Comparison of ENCODE assay signal across 11 cellular contexts in genomic region chr2:231189571-231190495, GRCh38. TPM values are rescaled to one million over a fixed set of nuclear protein-coding genes. Genes with fewer than 3 reads are reported as not detected.
DNase-seq lines count a peak whose midpoint lies in the region; ATAC-seq, FAIRE-seq and TF ChIP-seq lines count a peak whose summit lies in the region.
"Had no signal": no experiment of that assay in that cellular context is flagged by ENCODE, and none has a peak within 500 bp of the region (broad histone marks: within the 10 kb centered on the region; RNA-seq: fewer than 3 reads in every experiment).

No MANE protein-coding gene starts in this region.

- FAIRE-seq in H1 (lab: Jason Lieb, UNC): peak; percentile 24
- FAIRE-seq: G401.6 had no signal

- H4K91ac ChIP-seq in H1 (replicated peaks; ENCODE audit: insufficient read length, low read length): peak overlapping the region; percentile 96

- H2BK5ac ChIP-seq in H1 (ENCODE audit: low read depth, low read length): peak overlapping the region; percentile 92

- peak overlapping the region; percentile 88 for H2BK120ac ChIP-seq in H1 (replicated peaks; ENCODE audit: low read depth, low read length)

- peak overlapping the region; percentile 58 to 71; a peak in 3 of 4 replicates for H3K4me2 ChIP-seq in H1 (ENCODE audit: insufficient read depth in 1 of 2, low read depth in 2 of 2, low read length in 2 of 2)

- H3K4ac ChIP-seq in H1 (replicated peaks; ENCODE audit: insufficient read length, low read depth, low read length): peak overlapping the region; percentile 61

- H3K27me3 ChIP-seq in H1 (replicated peaks in 1 of 4; ENCODE audit: control insufficient read depth in 3 of 4, extremely low read depth in 1 of 4, insufficient read depth in 3 of 4, low read length in 3 of 4) (no peaks in the 10 kb centered on the region), lower lobe of right lung (ENCODE audit: low read depth) (no peaks in the 10 kb centered on the region), stomach smooth muscle (ENCODE audit: control insufficient read depth in 1 of 2, insufficient read depth in 2 of 2, low read length in 2 of 2) (no peaks in the 10 kb centered on the region)

- H3K36me3 Mint-ChIP-seq in progenitor cell of endocrine pancreas (ENCODE audit: insufficient read depth): no peaks in the 10 kb centered on the region
- H3K36me3 Mint-ChIP-seq in activated CD4-positive, alpha-beta T cell treated with anti-CD3 and anti-CD28 coated beads for 36 hours (ENCODE audit: low read depth): no peaks in the 10 kb centered on the region

- no peak for TF ChIP-seq RAD21 in H1 (IDR thresholded peaks at IDR 0.05 in 1 of 2, conservative IDR thresholded peaks at IDR 0.05 in 1 of 2; ENCODE audit: low read depth in 2 of 2, low read length in 2 of 2)

- no peak for TF ChIP-seq EP300 in H1 (IDR thresholded peaks at IDR 0.05; ENCODE audit: borderline replicate concordance in 1 of 2, low read depth in 2 of 2, low read length in 2 of 2)

- no peak for TF ChIP-seq POLR2A in H1 (IDR thresholded peaks at IDR 0.05; ENCODE audit: control extremely low read depth in 1 of 2, low read depth in 2 of 2, low read length in 2 of 2)

- H2BK20ac ChIP-seq in H1 (ENCODE audit: low read length): peak overlapping the region; percentile 99; the same call in 1 of the 2 replicates

- H3K23ac ChIP-seq in H1 (ENCODE audit: insufficient read length): no peak overlapping the region

- H3K27ac ChIP-seq in H1 (ENCODE audit: low read depth, low read length): no peak overlapping the region
- H3K27ac ChIP-seq in lower lobe of right lung: peak overlapping the region; percentile 90
- peak overlapping the region; percentile 60 for H3K27ac ChIP-seq in stomach smooth muscle (ENCODE audit: low read length)

- ATAC-seq in lower lobe of right lung: peak; percentile 80 to 82
- no peak for ATAC-seq in HG03442 (IDR thresholded peaks at IDR 0.05; ENCODE audit: unreplicated experiment)
- ATAC-seq in activated CD4-positive, alpha-beta T cell treated with anti-CD3 and anti-CD28 coated beads for 36 hours: no peak

- H3K4me1 ChIP-seq in H1 (replicated peaks in 1 of 4; ENCODE audit: control insufficient read depth in 3 of 4, insufficient read depth in 4 of 4, low read length in 3 of 4) (peaks cover 0 to 16% (median 10%) of the 10 kb centered on the region in 4 experiments; a peak in 6 of 7 replicates), lower lobe of right lung (peaks cover 50% of the 10 kb centered on the region), stomach smooth muscle (ENCODE audit: control insufficient read depth, insufficient read depth, low read length) (peaks cover 14% of the 10 kb centered on the region)

- H4K20me1 ChIP-seq in H1 (replicated peaks in 1 of 2; ENCODE audit: control insufficient read depth in 1 of 2, insufficient read depth in 2 of 2, low read length in 2 of 2): no peaks in the 10 kb centered on the region

- WGBS in H1 (ENCODE audit: extremely low coverage in 1 of 2, insufficient coverage in 1 of 2, insufficient read length in 1 of 2, insufficient replicate concordance in 2 of 2, low coverage in 1 of 2, low lambda C conversion rate in 2 of 2, missing lambda C conversion rate in 1 of 2), 2 experiments: 63% methylated on average over 21 of the region's 22 CpGs; no CpG with 5 or more reads in 1 of the 2 experiments

- H3K14ac ChIP-seq in H1 (ENCODE audit: insufficient read length): no peak overlapping the region

- H3K56ac ChIP-seq in H1 (replicated peaks; ENCODE audit: insufficient read length, low read depth, low read length): no peak overlapping the region

- no peak overlapping the region for H3K9ac ChIP-seq in H1 (replicated peaks in 1 of 4; ENCODE audit: extremely low read depth in 1 of 4, low read depth in 3 of 4, low read length in 3 of 4)
- peak overlapping the region; percentile 13 to 28 for H3K9ac ChIP-seq in stomach smooth muscle (ENCODE audit: low read length in 2 of 2)

- H2BK12ac ChIP-seq in H1 (ENCODE audit: low read depth, low read length): peak overlapping the region; percentile 97; the same call in 1 of the 2 replicates

- H3K4me3 Mint-ChIP-seq in progenitor cell of endocrine pancreas (ENCODE audit: low read depth): no peak overlapping the region
- H3K4me3 Mint-ChIP-seq in activated CD4-positive, alpha-beta T cell treated with anti-CD3 and anti-CD28 coated beads for 36 hours: no peak overlapping the region

- peaks cover 35% of the 10 kb centered on the region for H3K27me3 Mint-ChIP-seq in progenitor cell of endocrine pancreas
- peaks cover 12% of the 10 kb centered on the region for H3K27me3 Mint-ChIP-seq in activated CD4-positive, alpha-beta T cell treated with anti-CD3 and anti-CD28 coated beads for 36 hours

- H2AFZ ChIP-seq in H1 (ENCODE audit: low read length): peak overlapping the region; percentile 78

- peak overlapping the region; percentile 46; the same call in 1 of the 2 replicates for H2AK5ac ChIP-seq in H1 (ENCODE audit: low read depth, low read length)

- H3K18ac ChIP-seq in H1 (ENCODE audit: extremely low read depth, low read length): peak overlapping the region; percentile 80

- CTCF ChIA-PET in H1 (lab: Charles Lee; ENCODE audit: partially characterized antibody): interaction anchor here (0.6 to 3.3 kb wide), 14 partner anchors 10 to 262 kb away, joined by 3 to 17 read pairs (median 4); no protein-coding TSS in a partner anchor
- CTCF ChIA-PET in activated CD4-positive, alpha-beta T cell treated with anti-CD3 and anti-CD28 coated beads for 36 hours (lab: Charles Lee): interaction anchor here (1.2 kb wide), 2 partner anchors 17 to 18 kb away, joined by 3 read pairs; no protein-coding TSS in a partner anchor

- intact Hi-C loops in lower lobe of right lung (cut with DNase I): no loop called here
- intact Hi-C loops in activated CD4-positive, alpha-beta T cell treated with anti-CD3 and anti-CD28 coated beads for 36 hours (cut with DNase I, micrococcal nuclease): no loop called here

- H3K4me1 Mint-ChIP-seq in progenitor cell of endocrine pancreas (ENCODE audit: low read depth): no peaks in the 10 kb centered on the region
- H3K4me1 Mint-ChIP-seq in activated CD4-positive, alpha-beta T cell treated with anti-CD3 and anti-CD28 coated beads for 36 hours: no peaks in the 10 kb centered on the region

- POLR2A ChIA-PET in H1 (lab: Charles Lee; ENCODE audit: partially characterized antibody): interaction anchor here (0.5 to 2.3 kb wide), 6 partner anchors 10 to 263 kb away, joined by 3 to 6 read pairs (median 4); no protein-coding TSS in a partner anchor
- POLR2A ChIA-PET in activated CD4-positive, alpha-beta T cell treated with anti-CD3 and anti-CD28 coated beads for 36 hours (lab: Charles Lee): no interaction called here

- TF ChIP-seq CTCF in H1 (IDR thresholded peaks at IDR 0.05; ENCODE audit: control extremely low read depth in 1 of 3, insufficient read depth in 1 of 3, low read depth in 1 of 3, low read length in 3 of 3) (no peak), lower lobe of right lung (IDR thresholded peaks at IDR 0.05) (no peak), progenitor cell of endocrine pancreas (IDR thresholded peaks at IDR 0.05; ENCODE audit: unreplicated experiment) (no peak)

- DNase-seq in LHCN-M2 (ENCODE audit: low read depth) (peak; percentile 71), H1 (ENCODE audit: low read depth in 1 of 2, low spot score in 2 of 2) (no peak), lower lobe of right lung (peak; percentile 69), progenitor cell of endocrine pancreas (ENCODE audit: low spot score, unreplicated experiment) (no peak), NCI-H2107 treated with DMSO at 0.1 percent for 48 hours (lab: John Stamatoyannopoulos, UW; ENCODE audit: unreplicated experiment) (no peak)
- no peak for DNase-seq in activated CD4-positive, alpha-beta T cell treated with anti-CD3 and anti-CD28 coated beads for 36 hours
- DNase-seq: activated CD4-positive, CD25-positive, alpha-beta regulatory T cell treated with anti-CD3 and anti-CD28 coated beads, Interleukin-2, amount 50 U/mL, for 72 hours; NCI-H524 treated with DMSO at 0.1 percent for 48 hours had no signal

- no peaks in the 10 kb centered on the region for H3K23me2 ChIP-seq in H1 (ENCODE audit: low read depth, low read length)

- no peaks in the 10 kb centered on the region for H3K79me1 ChIP-seq in H1 (ENCODE audit: low read depth, low read length)

- H3K9me3 Mint-ChIP-seq in progenitor cell of endocrine pancreas (ENCODE audit: low read depth): no peaks in the 10 kb centered on the region
- H3K9me3 Mint-ChIP-seq in activated CD4-positive, alpha-beta T cell treated with anti-CD3 and anti-CD28 coated beads for 36 hours (ENCODE audit: low read depth): no peaks in the 10 kb centered on the region

- H3K4me3 ChIP-seq in H1 (ENCODE audit: extremely low read depth in 1 of 4, insufficient read depth in 2 of 4, low read depth in 3 of 4, low read length in 4 of 4) (peak overlapping the region in 1 of 4 experiments; percentile 54; a peak in 2 of 8 replicates), lower lobe of right lung (peak overlapping the region; percentile 50), stomach smooth muscle (ENCODE audit: low read length in 2 of 2) (peak overlapping the region in 1 of 2 donors; percentile 60)

- H3K27ac Mint-ChIP-seq in progenitor cell of endocrine pancreas: no peak overlapping the region
- no peak overlapping the region for H3K27ac Mint-ChIP-seq in activated CD4-positive, alpha-beta T cell treated with anti-CD3 and anti-CD28 coated beads for 36 hours

- peak overlapping the region; percentile 93; the same call in 1 of the 2 replicates for H4K8ac ChIP-seq in H1 (ENCODE audit: extremely low read depth, insufficient read depth, low read length)

- H2BK15ac ChIP-seq in H1 (ENCODE audit: low read length): peak overlapping the region; percentile 99

- H3K79me2 ChIP-seq in H1 (ENCODE audit: control insufficient read depth in 1 of 2, insufficient read depth in 2 of 2, low read length in 2 of 2): no peaks in the 10 kb centered on the region

- H3K9me3 ChIP-seq in H1 (ENCODE audit: insufficient read depth in 2 of 2, low read depth in 1 of 2, low read length in 1 of 2) (no peaks in the 10 kb centered on the region), lower lobe of right lung (no peaks in the 10 kb centered on the region), stomach smooth muscle (ENCODE audit: control insufficient read depth in 2 of 2, low read length in 2 of 2) (no peaks in the 10 kb centered on the region)

- H4K5ac ChIP-seq in H1 (ENCODE audit: insufficient read length, low read depth, low read length): peak overlapping the region; percentile 17

- no peaks in the 10 kb centered on the region for H3K36me3 ChIP-seq in H1 (ENCODE audit: control insufficient read depth in 2 of 4, insufficient read depth in 4 of 4, low read length in 3 of 4)
- no peaks in the 10 kb centered on the region for H3K36me3 ChIP-seq in lower lobe of right lung
- no peaks in the 10 kb centered on the region for H3K36me3 ChIP-seq in stomach smooth muscle (ENCODE audit: control insufficient read depth in 2 of 2, insufficient read depth in 2 of 2, low read length in 2 of 2)

RNA-seq across cellular contexts. Expression of gene ARMC9, which starts 8.6 kb away (rescaled TPM):
- total RNA-seq in LHCN-M2 (2014; rRNA removed): 37.7 and 39.8 TPM in 2 replicates
- polyA plus RNA-seq in LHCN-M2 (2012): 55.3 TPM
- 33.0 and 36.1 TPM in 2 replicates for total RNA-seq in H1 (2021; fragmentation: NEBNext Ultra II Directional; extraction: Animal tissue kit (Norgen Biotek cat#: 25700))
- polyA plus RNA-seq in H1 (2011; rRNA removed): 17.6 and 23.2 TPM in 2 replicates
- 33.4 TPM for polyA plus RNA-seq in H1 (2011; cell fraction: cytosol; rRNA removed)
- polyA plus RNA-seq in H1 (2011; cell fraction: nucleus; rRNA removed): 36.4 TPM
- 21.9 to 31.6 TPM (median 26.4 TPM) in 4 replicates for polyA plus RNA-seq in H1 (2012, experiment 1 of 2)
- 10.4 TPM for polyA plus RNA-seq in H1 (2012, experiment 2 of 2)
- polyA plus RNA-seq in H1 (2013, experiment 1 of 2): 18.3 TPM
- polyA plus RNA-seq in H1 (2013, experiment 2 of 2): 18.4 TPM
- polyA minus RNA-seq in H1 (2011; rRNA and poly(A)+ RNA removed): 65.7 and 72.1 TPM in 2 replicates
- 23.5 TPM for polyA minus RNA-seq in H1 (2011; cell fraction: cytosol; rRNA and poly(A)+ RNA removed)
- 48.2 TPM for polyA minus RNA-seq in H1 (2011; cell fraction: nucleus; rRNA and poly(A)+ RNA removed)
- 43.1 TPM for total RNA-seq in lower lobe of right lung
- 40.8 and 41.3 TPM in 2 replicates for total RNA-seq in progenitor cell of endocrine pancreas
- 1 to 10 TPM; 2.3 to 2.5 TPM for total RNA-seq in activated CD4-positive, alpha-beta T cell treated with anti-CD3 and anti-CD28 coated beads for 36 hours

Comparison
In these comparisons a context has a peak if more than half of its experiments do, and no peak if none do; other contexts are left out.
1. DNase-seq: peak in LHCN-M2 (single experiment) and lower lobe of right lung (single experiment); none in H1 (0 of 2), progenitor cell of endocrine pancreas (single experiment), NCI-H2107 treated with DMSO at 0.1 percent for 48 hours (single experiment) and activated CD4-positive, alpha-beta T cell treated with anti-CD3 and anti-CD28 coated beads for 36 hours (single experiment).
2. H3K9ac ChIP-seq: peak in stomach smooth muscle (2 of 2); none in H1 (0 of 4).
3. ATAC-seq: peak in lower lobe of right lung (2 of 2); none in HG03442 (single experiment) and activated CD4-positive, alpha-beta T cell treated with anti-CD3 and anti-CD28 coated beads for 36 hours (single experiment).